ENCODE assay signal across 1 cellular context in genomic region chr19:57280165-57280912, GRCh38.
TF ChIP-seq lines count a peak whose summit lies in the region.

Gene ZNF460 (plus strand): TSS chr19:57280485. CDS start chr19:57280807, 322 bp downstream.

TF ChIP-seq in HepG2, 621 proteins besides CTCF, POLR2A, EP300 and RAD21 (continued from another document and continues in another):
- TF ChIP-seq HMGXB3 (CRISPR knock-in tag; IDR thresholded peaks at IDR 0.05; ENCODE audit: borderline replicate concordance) (peak; percentile 92), ZNF569 (CRISPR knock-in tag; IDR thresholded peaks at IDR 0.05; ENCODE audit: borderline replicate concordance) (0 out of 2 replicates have a peak, but pooled peaks have one; percentile 78), ZNF101 (CRISPR knock-in tag; IDR thresholded peaks at IDR 0.05; ENCODE audit: borderline replicate concordance, low read depth) (0 out of 2 replicates have a peak, but pooled peaks have one; percentile 40), NR2C2 (CRISPR knock-in tag; IDR thresholded peaks at IDR 0.05; ENCODE audit: borderline replicate concordance) (peak; percentile 81), KDM3A (CRISPR knock-in tag; IDR thresholded peaks at IDR 0.05; ENCODE audit: low read depth) (no peak), FOXM1 (CRISPR knock-in tag; IDR thresholded peaks at IDR 0.05) (no peak), ZNF34 (CRISPR knock-in tag; IDR thresholded peaks at IDR 0.05; ENCODE audit: borderline replicate concordance) (no peak; the same call in 1 of the 2 replicates), ZNF687 (CRISPR knock-in tag; IDR thresholded peaks at IDR 0.05) (peak; percentile 89), SUZ12 (IDR thresholded peaks at IDR 0.05; ENCODE audit: low read depth, low read length) (peak; percentile 68), ZNF44 (CRISPR knock-in tag; IDR thresholded peaks at IDR 0.05) (no peak), ZNF234 (CRISPR knock-in tag; conservative IDR thresholded peaks at IDR 0.05) (no peak), GATAD1 (CRISPR knock-in tag; IDR thresholded peaks at IDR 0.05) (peak; percentile 95), ARHGAP35 (CRISPR knock-in tag; IDR thresholded peaks at IDR 0.05; ENCODE audit: borderline replicate concordance) (no peak; the same call in 1 of the 2 replicates), CSRNP2 (CRISPR knock-in tag; conservative IDR thresholded peaks at IDR 0.05; ENCODE audit: low read depth) (no peak), SP140L (CRISPR knock-in tag; IDR thresholded peaks at IDR 0.05; ENCODE audit: borderline replicate concordance) (no peak), ZNF446 (CRISPR knock-in tag; IDR thresholded peaks at IDR 0.05) (no peak; the same call in none of the 2 replicates), HOXA5 (CRISPR knock-in tag; IDR thresholded peaks at IDR 0.05) (peak; percentile 72; the same call in 1 of the 2 replicates), FOXC1 (CRISPR knock-in tag; IDR thresholded peaks at IDR 0.05; ENCODE audit: borderline replicate concordance) (peak; percentile 76; the same call in 1 of the 2 replicates), TAF15 (IDR thresholded peaks at IDR 0.05; ENCODE audit: low read depth, low read length, poor library complexity, severe bottlenecking) (no peak), DNMT1 (CRISPR knock-in tag; IDR thresholded peaks at IDR 0.05) (no peak), ZNF660 (CRISPR knock-in tag; IDR thresholded peaks at IDR 0.05; ENCODE audit: borderline replicate concordance, low read depth) (no peak), ZBTB42 (CRISPR knock-in tag; IDR thresholded peaks at IDR 0.05) (peak; percentile 45; the same call in 1 of the 2 replicates), MIER3 (CRISPR knock-in tag; IDR thresholded peaks at IDR 0.05; ENCODE audit: borderline replicate concordance) (peak; percentile 22; the same call in 1 of the 2 replicates), POGZ (CRISPR knock-in tag; IDR thresholded peaks at IDR 0.05) (0 out of 2 replicates have a peak, but pooled peaks have one; percentile 41), IKZF5 (CRISPR knock-in tag; IDR thresholded peaks at IDR 0.05) (no peak; the same call in 1 of the 2 replicates), MYNN (CRISPR knock-in tag; IDR thresholded peaks at IDR 0.05; ENCODE audit: low read depth) (no peak), ZNF253 (CRISPR knock-in tag; IDR thresholded peaks at IDR 0.05; ENCODE audit: borderline replicate concordance) (no peak), ZNF180 (CRISPR knock-in tag; IDR thresholded peaks at IDR 0.05; ENCODE audit: borderline replicate concordance, low read depth) (no peak), ARID2 (CRISPR knock-in tag; IDR thresholded peaks at IDR 0.05; ENCODE audit: borderline replicate concordance) (0 out of 2 replicates have a peak, but pooled peaks have one; percentile 79), ZFP36L2 (CRISPR knock-in tag; IDR thresholded peaks at IDR 0.05) (peak; percentile 49; the same call in 1 of the 2 replicates), CBX2 (IDR thresholded peaks at IDR 0.05; ENCODE audit: low read depth, low read length) (no peak), CBX2 (CRISPR knock-in tag; IDR thresholded peaks at IDR 0.05; ENCODE audit: low read depth) (no peak), E2F5 (CRISPR knock-in tag; conservative IDR thresholded peaks at IDR 0.05) (no peak), PAX8 (CRISPR knock-in tag; IDR thresholded peaks at IDR 0.05; ENCODE audit: borderline replicate concordance) (no peak; the same call in 1 of the 2 replicates), PLSCR1 (CRISPR knock-in tag; IDR thresholded peaks at IDR 0.05; ENCODE audit: borderline replicate concordance) (peak; percentile 23; the same call in 1 of the 2 replicates), MEIS2 (CRISPR knock-in tag; IDR thresholded peaks at IDR 0.05) (peak; percentile 71; the same call in 1 of the 2 replicates), NFIB (CRISPR knock-in tag; IDR thresholded peaks at IDR 0.05; ENCODE audit: borderline replicate concordance) (no peak), ZNF770 (CRISPR knock-in tag; IDR thresholded peaks at IDR 0.05) (no peak), HIC2 (CRISPR knock-in tag; IDR thresholded peaks at IDR 0.05; ENCODE audit: low read depth) (peak; percentile 28; the same call in 1 of the 2 replicates), RFX1 (IDR thresholded peaks at IDR 0.05) (no peak)
